Comparison of ENCODE assay signal across 16 cellular contexts in the genomic region with DNA sequence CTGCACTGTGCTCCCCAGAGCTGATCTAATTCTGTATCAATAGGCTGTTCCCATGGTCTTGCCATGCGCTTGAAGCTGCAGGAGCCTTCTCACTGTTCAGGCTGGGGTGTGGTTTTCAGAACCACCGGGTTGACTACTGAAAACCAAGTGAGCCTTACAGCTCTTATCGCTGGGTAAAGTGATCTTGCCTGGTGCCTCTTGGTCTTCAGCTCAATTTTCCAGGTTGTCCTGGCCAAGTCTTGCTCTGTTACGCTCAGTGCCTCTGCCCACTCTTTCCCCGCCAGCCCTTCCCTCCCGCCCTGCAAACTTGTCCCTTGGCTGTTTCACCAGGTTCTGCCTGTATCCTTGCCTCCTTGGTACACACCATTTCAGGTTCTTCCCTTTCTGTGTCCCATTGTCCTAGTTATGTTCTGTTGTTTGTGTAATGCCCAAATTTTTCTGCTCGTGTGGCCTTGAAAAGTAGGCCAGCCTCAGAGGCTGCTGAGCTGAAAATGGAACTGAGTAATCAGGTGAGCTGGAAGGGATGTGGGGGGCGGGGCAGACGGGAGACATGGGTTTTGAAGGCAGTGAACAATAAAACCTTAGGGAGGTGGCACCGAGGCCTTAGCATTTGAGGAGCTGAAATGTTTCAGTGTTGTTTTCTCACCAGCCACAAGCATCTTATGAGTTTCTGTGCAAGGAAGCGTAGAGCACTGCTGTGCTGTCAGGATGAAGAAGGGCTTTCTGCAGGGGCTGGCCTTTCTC. TPM values are rescaled to one million over a fixed set of nuclear protein-coding genes. Genes with fewer than 3 reads are reported as not detected.
DNase-seq lines count a peak whose midpoint lies in the region; ATAC-seq lines count a peak whose summit lies in the region.
"Had no signal": no experiment of that assay in that cellular context is flagged by ENCODE, and none has a peak within 500 bp of the region (broad histone marks: within the 10 kb centered on the region; RNA-seq: fewer than 3 reads in every experiment).

No MANE protein-coding gene starts in this region.

- H3K27ac ChIP-seq in naive thymus-derived CD4-positive, alpha-beta T cell (ENCODE audit: low read depth, low read length): no peak overlapping the region
- H3K27ac ChIP-seq: ovary had no signal

- H3K27me3 Mint-ChIP-seq in T-cell: no peaks in the 10 kb centered on the region
- no peaks in the 10 kb centered on the region for H3K27me3 Mint-ChIP-seq in naive thymus-derived CD4-positive, alpha-beta T cell

- no peak for ATAC-seq in T-cell (replicated peaks in 1 of 4)
- ATAC-seq in naive thymus-derived CD4-positive, alpha-beta T cell: no peak
- no peak for ATAC-seq in GM18907 (IDR thresholded peaks at IDR 0.05; ENCODE audit: unreplicated experiment)

- H3K36me3 ChIP-seq in naive thymus-derived CD4-positive, alpha-beta T cell (ENCODE audit: control insufficient read depth in 2 of 3, insufficient read depth in 3 of 3, low read length in 3 of 3): peaks cover 0 to 73% (median 21%) of the 10 kb centered on the region in 3 experiments
- H3K36me3 ChIP-seq: ovary had no signal

- H3K4me1 Mint-ChIP-seq in T-cell: peaks cover 9 to 22% (median 13%) of the 10 kb centered on the region in 3 donors
- H3K4me1 Mint-ChIP-seq in naive thymus-derived CD4-positive, alpha-beta T cell: peaks cover 0 to 24% (median 0%) of the 10 kb centered on the region in 7 donors

- DNase-seq in stimulated activated naive CD4-positive, alpha-beta T cell treated with Interleukin-2 at 50 U/mL for 16 hours (lab: John Stamatoyannopoulos, UW): peak; percentile 37
- no peak for DNase-seq in stimulated activated naive CD4-positive, alpha-beta T cell (lab: John Stamatoyannopoulos, UW)
- DNase-seq in T-cell: peak in 1 of 34 experiments; percentile 10
- peak; percentile 66 for DNase-seq in kidney glomerular epithelial cell (lab: John Stamatoyannopoulos, UW)
- no peak for DNase-seq in 8988T
- DNase-seq in NCI-H1105 (lab: John Stamatoyannopoulos, UW): no peak
- DNase-seq in naive thymus-derived CD4-positive, alpha-beta T cell: no peak
- DNase-seq: activated CD4-positive, CD25-positive, alpha-beta regulatory T cell; activated gamma-delta T cell; cerebellar nuclear complex; DND-41; H7; NCI-H1092 treated with DMSO at 0.1 percent for 48 hours; NCI-H2227 treated with DMSO at 0.1 percent for 48 hours; ovary had no signal

- no peaks in the 10 kb centered on the region for H3K27me3 ChIP-seq in naive thymus-derived CD4-positive, alpha-beta T cell (ENCODE audit: control insufficient read depth in 2 of 2, insufficient read depth in 2 of 2, low read length in 2 of 2)
- H3K27me3 ChIP-seq: ovary had no signal

- CTCF ChIA-PET in T-cell (lab: Charles Lee): interaction anchor here (0.5 to 0.8 kb wide), 2 partner anchors 13 to 61 kb away, joined by 3 read pairs; a partner anchor contains a TSS
- CTCF ChIA-PET in naive thymus-derived CD4-positive, alpha-beta T cell (lab: Charles Lee): no interaction called here

- H3K36me3 Mint-ChIP-seq in T-cell: peaks cover 31% of the 10 kb centered on the region
- H3K36me3 Mint-ChIP-seq in naive thymus-derived CD4-positive, alpha-beta T cell: peaks cover 3 to 45% (median 25%) of the 10 kb centered on the region in 5 donors

- intact Hi-C loops in naive thymus-derived CD4-positive, alpha-beta T cell (cut with micrococcal nuclease): no loop called here

- H3K4me3 ChIP-seq in naive thymus-derived CD4-positive, alpha-beta T cell (ENCODE audit: low read length): no peak overlapping the region
- H3K4me3 ChIP-seq: ovary had no signal

- H3K9me3 Mint-ChIP-seq in T-cell: no peaks in the 10 kb centered on the region
- no peaks in the 10 kb centered on the region for H3K9me3 Mint-ChIP-seq in naive thymus-derived CD4-positive, alpha-beta T cell

- H3K9me3 ChIP-seq in naive thymus-derived CD4-positive, alpha-beta T cell (ENCODE audit: control insufficient read depth in 2 of 3, low read length in 3 of 3): no peaks in the 10 kb centered on the region
- H3K9me3 ChIP-seq: ovary had no signal

- peaks cover 0 to 10% of the 10 kb centered on the region in 2 donors for H3K4me1 ChIP-seq in naive thymus-derived CD4-positive, alpha-beta T cell (ENCODE audit: control insufficient read depth in 2 of 2, insufficient read depth in 2 of 2, low read length in 2 of 2)

- POLR2A ChIA-PET in T-cell (lab: Charles Lee): interaction anchor here in 1 of 2 donors (0.6 kb wide), 1 partner anchor 30 kb away, joined by 6 read pairs; no protein-coding TSS in a partner anchor
- POLR2A ChIA-PET in naive thymus-derived CD4-positive, alpha-beta T cell (lab: Charles Lee): no interaction called here

- peak overlapping the region; percentile 46 to 83 for H3K27ac Mint-ChIP-seq in T-cell
- H3K27ac Mint-ChIP-seq in naive thymus-derived CD4-positive, alpha-beta T cell: peak overlapping the region in 1 of 9 donors; percentile 57

- H3K4me3 Mint-ChIP-seq in T-cell: no peak overlapping the region
- no peak overlapping the region for H3K4me3 Mint-ChIP-seq in naive thymus-derived CD4-positive, alpha-beta T cell

RNA-seq across cellular contexts. Expression of a gene that starts 11.2 kb away (rescaled TPM):
- 10 to 100 TPM; 30.2 to 42.7 (median 39.8) TPM for total RNA-seq in T-cell
- total RNA-seq in naive thymus-derived CD4-positive, alpha-beta T cell: 10 to 100 TPM; 30.1 to 42.8 (median 35.5) TPM
- 1 to 10 TPM; 3.8 to 4.1 TPM for polyA plus RNA-seq in naive thymus-derived CD4-positive, alpha-beta T cell

RNA-seq across cellular contexts. Expression of a gene that starts 21.6 kb away (rescaled TPM):
- total RNA-seq in T-cell: 1 to 10 TPM; 1.5 to 3.3 (median 2.6) TPM
- total RNA-seq in naive thymus-derived CD4-positive, alpha-beta T cell: 1 to 10 TPM; 1.6 to 3.5 (median 3.2) TPM
- under 1 TPM; 0.33 to 0.39 TPM for polyA plus RNA-seq in naive thymus-derived CD4-positive, alpha-beta T cell

Comparison
In these comparisons a context has a peak if more than half of its experiments do, and no peak if none do; other contexts are left out.
1. DNase-seq: peak in stimulated activated naive CD4-positive, alpha-beta T cell treated with Interleukin-2 at 50 U/mL for 16 hours (single experiment) and kidney glomerular epithelial cell (single experiment); none in stimulated activated naive CD4-positive, alpha-beta T cell (0 of 6), 8988T (single experiment), NCI-H1105 (single experiment) and naive thymus-derived CD4-positive, alpha-beta T cell (0 of 9).